In the genomic region with DNA sequence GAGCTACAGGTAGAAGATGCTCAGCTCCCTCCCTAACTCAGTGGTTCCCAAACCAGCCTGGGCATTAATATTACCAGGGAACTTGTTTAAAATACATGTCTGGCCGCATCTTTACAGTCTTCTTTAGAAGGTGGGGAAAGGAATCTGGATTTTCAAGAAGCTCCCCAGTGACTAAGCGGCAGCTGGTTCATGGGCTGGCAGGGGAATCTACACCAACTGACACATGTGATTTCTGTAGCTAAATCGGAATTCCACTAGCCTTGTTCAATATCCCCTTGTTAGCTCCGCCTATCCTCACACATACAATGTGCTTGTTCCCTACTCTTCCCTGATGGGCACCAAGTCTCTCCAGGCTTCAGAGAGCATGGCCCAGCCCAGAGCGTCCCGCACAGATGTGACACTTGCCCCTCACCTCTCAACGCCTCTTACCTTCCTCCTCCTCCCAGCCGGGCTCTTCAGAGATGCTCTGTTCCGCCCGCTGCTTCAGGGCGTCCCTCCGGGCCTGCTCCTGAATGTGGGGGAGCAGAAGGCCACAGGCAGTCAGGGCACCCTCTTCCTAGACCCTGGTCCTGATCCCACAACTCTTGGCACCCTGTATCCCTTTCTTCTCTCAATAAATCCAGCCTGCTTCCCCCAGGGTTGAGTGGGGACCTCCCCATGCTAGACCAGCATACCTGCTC, we compare ENCODE assay signal across 30 cellular contexts. TPM values are rescaled to one million over a fixed set of nuclear protein-coding genes. Genes with fewer than 3 reads are reported as not detected.
"Had no signal": no experiment of that assay in that cellular context is flagged by ENCODE, and none has a peak within 500 bp of the region (broad histone marks: within the 10 kb centered on the region; RNA-seq: fewer than 3 reads in every experiment).

No MANE protein-coding gene starts in this region.

- DNase-seq: activated CD4-positive, alpha-beta T cell treated with anti-CD3 and anti-CD28 coated beads, Interleukin-2, amount 50 U/mL, for 1 hour; activated CD8-positive, alpha-beta memory T cell treated with anti-CD3 and anti-CD28 coated beads for 24 hours; activated effector memory CD4-positive, alpha-beta T cell treated with Interleukin-2 at 50 U/mL for 16 hours; activated naive CD4-positive, alpha-beta T cell treated with anti-CD3 and anti-CD28 coated beads for 36 hours; activated naive CD8-positive, alpha-beta T cell treated with anti-CD3 and anti-CD28 coated beads, Interleukin-2, amount 50 U/mL, for 24 hours; effector CD8-positive, alpha-beta T cell; erythroblast; islet precursor cell; left ventricle myocardium superior; mucosa of descending colon; naive B cell; nucleus accumbens; psoas muscle; sigmoid colon; stimulated activated CD4-positive, alpha-beta T cell treated with anti-CD3 and anti-CD28 coated beads, Interleukin-15, amount 100 ng/mL, for 24 hours; stimulated activated naive CD8-positive, alpha-beta T cell treated with anti-CD3 and anti-CD28 coated beads, Interleukin-15, Interleukin-2, amounts not matched to agents 100 U/mL and 50 U/mL, for 24 hours; T-helper 9 cell; testis; transverse colon; uterus had no signal

- H3K4me3 ChIP-seq: breast epithelium, gastroesophageal sphincter, hepatocyte, mucosa of descending colon, pancreas, psoas muscle, sigmoid colon, testis, transverse colon, uterus had no signal

- H3K27me3 ChIP-seq: breast epithelium, gastroesophageal sphincter, hepatocyte, pancreas, sigmoid colon, testis, transverse colon, uterus had no signal

- H3K36me3 ChIP-seq: uterus had no signal

- H3K79me2 ChIP-seq: hepatocyte had no signal

- H3K27me3 Mint-ChIP-seq: activated naive CD8-positive, alpha-beta T cell treated with anti-CD3 and anti-CD28 coated beads, Interleukin-2, amount 50 U/mL, for 24 hours; naive B cell had no signal

- H3K4me1 ChIP-seq: breast epithelium, gastroesophageal sphincter, pancreas, psoas muscle, sigmoid colon, testis, transverse colon, uterus had no signal

- H3K27ac ChIP-seq: breast epithelium, gastroesophageal sphincter, hepatocyte, pancreas, psoas muscle, sigmoid colon, testis, transverse colon, uterus, VCaP had no signal

- H3K4me2 ChIP-seq: hepatocyte had no signal

- FAIRE-seq: colon, endometrium, pancreas, TTC549 had no signal

- H3K9me3 ChIP-seq: breast epithelium, gastroesophageal sphincter, mucosa of descending colon, pancreas, psoas muscle, sigmoid colon, testis, transverse colon, uterus had no signal

- ATAC-seq: activated naive CD8-positive, alpha-beta T cell treated with anti-CD3 and anti-CD28 coated beads, Interleukin-2, amount 50 U/mL, for 24 hours; gastroesophageal sphincter; left ventricle myocardium superior; mucosa of descending colon; psoas muscle; stimulated activated naive CD8-positive, alpha-beta T cell treated with anti-CD3 and anti-CD28 coated beads, Interleukin-15, Interleukin-2, amounts not matched to agents 100 U/mL and 50 U/mL, for 24 hours had no signal

- H3K9me3 Mint-ChIP-seq: activated naive CD4-positive, alpha-beta T cell treated with anti-CD3 and anti-CD28 coated beads for 36 hours; activated naive CD8-positive, alpha-beta T cell treated with anti-CD3 and anti-CD28 coated beads, Interleukin-2, amount 50 U/mL, for 24 hours; naive B cell had no signal

- H2AFZ ChIP-seq: hepatocyte had no signal

- H3K4me3 Mint-ChIP-seq: activated naive CD4-positive, alpha-beta T cell treated with anti-CD3 and anti-CD28 coated beads for 36 hours; activated naive CD8-positive, alpha-beta T cell treated with anti-CD3 and anti-CD28 coated beads, Interleukin-2, amount 50 U/mL, for 24 hours; naive B cell had no signal

- H3K27ac Mint-ChIP-seq: activated naive CD4-positive, alpha-beta T cell treated with anti-CD3 and anti-CD28 coated beads for 36 hours; activated naive CD8-positive, alpha-beta T cell treated with anti-CD3 and anti-CD28 coated beads, Interleukin-2, amount 50 U/mL, for 24 hours had no signal

RNA-seq across cellular contexts. Expression of a gene that starts 15.3 kb away (rescaled TPM):
- total RNA-seq: lung microvascular endothelial cell had no signal
- polyA plus RNA-seq: neural cell had no signal
